17 cellular contexts compared by ENCODE assay signal in the genomic region with DNA sequence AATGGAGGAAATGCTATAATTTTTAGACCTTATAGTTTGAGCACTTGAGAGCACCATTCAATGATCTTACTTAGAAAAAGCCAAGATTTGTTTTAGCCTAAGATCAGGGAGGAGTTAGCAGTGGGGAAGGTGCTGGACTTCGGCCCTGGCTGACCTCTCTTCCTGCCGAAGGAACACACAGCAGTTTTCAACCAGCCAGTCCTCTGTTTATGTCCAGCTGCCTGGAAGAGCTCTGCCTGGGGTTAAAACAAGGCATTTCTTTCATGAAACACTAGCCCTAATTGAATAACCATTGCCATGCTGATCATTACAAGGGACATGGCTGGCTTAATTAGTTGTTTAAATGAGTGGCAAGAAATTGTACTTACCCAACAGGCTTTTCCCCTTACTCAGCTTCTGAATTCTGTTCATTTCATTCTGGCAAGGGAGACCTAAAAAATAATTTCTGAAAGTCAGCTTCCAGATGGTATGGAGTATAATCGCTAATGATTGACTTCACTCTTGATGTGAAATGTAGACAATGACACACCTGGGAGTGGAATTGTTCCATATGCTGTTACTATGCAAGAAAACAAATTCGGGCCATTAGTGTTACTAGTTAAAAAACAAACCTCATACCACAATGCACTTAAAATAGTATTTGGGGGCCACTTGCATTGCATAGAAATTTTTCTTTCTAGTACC.
"Had no signal": no experiment of that assay in that cellular context is flagged by ENCODE, and none has a peak within 500 bp of the region (broad histone marks: within the 10 kb centered on the region; RNA-seq: fewer than 3 reads in every experiment).

No MANE protein-coding gene starts in this region.

- H3K27ac Mint-ChIP-seq: activated naive CD4-positive, alpha-beta T cell treated with anti-CD3 and anti-CD28 coated beads, Interleukin-2, amount 50 U/mL, for 72 hours; T-helper 2 cell treated with Interferon-gamma antibody and Interleukin-4, amounts not matched to agents 5 μg/mL and 100 μg/mL, for 36 hours had no signal

- H3K9me3 Mint-ChIP-seq: activated naive CD4-positive, alpha-beta T cell treated with anti-CD3 and anti-CD28 coated beads, Interleukin-2, amount 50 U/mL, for 72 hours; T-helper 2 cell treated with Interferon-gamma antibody and Interleukin-4, amounts not matched to agents 5 μg/mL and 100 μg/mL, for 36 hours had no signal

- DNase-seq: activated CD4-positive, alpha-beta T cell treated with anti-CD3 and anti-CD28 coated beads, Interleukin-2, amount 50 U/mL, for 4 hours; activated CD4-positive, CD25-positive, alpha-beta regulatory T cell treated with anti-CD3 and anti-CD28 coated beads, Interleukin-2, amount 50 U/mL, for 72 hours; activated effector memory CD4-positive, alpha-beta T cell treated with Interleukin-2 at 50 U/mL for 16 hours; activated T-cell treated with anti-CD3 and anti-CD28 coated beads, Interleukin-2, amount 50 U/mL, for 1 hour; esophagus squamous epithelium; foreskin fibroblast; lower lobe of right lung; midbrain; psoas muscle; stimulated activated CD4-positive, alpha-beta T cell treated with anti-CD3 and anti-CD28 coated beads, Interleukin-4, amount 100 ng/mL, for 4 hours; stomach; tibial artery; uterus had no signal

- H3K4me1 ChIP-seq: breast epithelium, esophagus squamous epithelium, lower lobe of right lung, psoas muscle, stomach, tibial artery, uterus had no signal

- H3K4me3 Mint-ChIP-seq: T-helper 2 cell treated with Interferon-gamma antibody and Interleukin-4, amounts not matched to agents 5 μg/mL and 100 μg/mL, for 36 hours had no signal

- H3K27me3 ChIP-seq: breast epithelium, esophagus squamous epithelium, neutrophil, stomach, tibial artery, uterus had no signal

- H3K4me3 ChIP-seq: breast epithelium, esophagus squamous epithelium, lower lobe of right lung, psoas muscle, stomach, tibial artery, uterus had no signal

- H3K36me3 Mint-ChIP-seq: activated naive CD4-positive, alpha-beta T cell treated with anti-CD3 and anti-CD28 coated beads, Interleukin-2, amount 50 U/mL, for 72 hours had no signal

- H3K27ac ChIP-seq: breast epithelium, esophagus squamous epithelium, lower lobe of right lung, neutrophil, psoas muscle, stomach, tibial artery, uterus had no signal

- ATAC-seq: activated naive CD4-positive, alpha-beta T cell treated with anti-CD3 and anti-CD28 coated beads, Interleukin-2, amount 50 U/mL, for 72 hours; lower lobe of right lung; psoas muscle had no signal

- H3K36me3 ChIP-seq: breast epithelium, esophagus squamous epithelium, lower lobe of right lung, neutrophil, stomach, tibial artery, uterus had no signal

- H3K9me3 ChIP-seq: breast epithelium, esophagus squamous epithelium, lower lobe of right lung, neutrophil, psoas muscle, stomach, tibial artery, uterus had no signal
